Comparison of ENCODE assay signal across 14 cellular contexts in genomic region chr10:102342462-102342861, GRCh38. TPM values are rescaled to one million over a fixed set of nuclear protein-coding genes. Genes with fewer than 3 reads are reported as not detected.
DNase-seq lines count a peak whose midpoint lies in the region; ATAC-seq and TF ChIP-seq lines count a peak whose summit lies in the region.
"Had no signal": no experiment of that assay in that cellular context is flagged by ENCODE, and none has a peak within 500 bp of the region (broad histone marks: within the 10 kb centered on the region; RNA-seq: fewer than 3 reads in every experiment).

No MANE protein-coding gene starts in this region.

- intact Hi-C loops in spleen (cut with DNase I; ENCODE audit: low total_unique reads) = no loop called here

- H3F3A ChIP-seq in GM23338 (replicated peaks; ENCODE audit: low read depth) = no peaks in the 10 kb centered on the region; the same call in 1 of the 2 replicates

- H3K4me1 ChIP-seq in ACC112 (ENCODE audit: control insufficient read depth, insufficient read depth, low read length, unreplicated experiment) = peaks cover 32% of the 10 kb centered on the region
- H3K4me1 ChIP-seq in GM23338 (ENCODE audit: insufficient read depth) = peaks cover 8% of the 10 kb centered on the region
- H3K4me1 ChIP-seq in SJSA1 (replicated peaks) = peaks cover 21% of the 10 kb centered on the region
- peaks cover 0 to 15% (median 3%) of the 10 kb centered on the region in 6 donors for H3K4me1 ChIP-seq in spleen
- H3K4me1 ChIP-seq in Karpas-422 (ENCODE audit: low read length) = peaks cover 11% of the 10 kb centered on the region
- H3K4me1 ChIP-seq: sigmoid colon had no signal

- TF ChIP-seq CTCF in GM23338 (conservative IDR thresholded peaks at IDR 0.05; ENCODE audit: low read depth in 2 of 2) = no peak
- TF ChIP-seq CTCF in spleen (IDR thresholded peaks at IDR 0.05 in 8 of 11, conservative IDR thresholded peaks at IDR 0.05 in 3 of 11) = no peak

- H3K27me3 Mint-ChIP-seq in GM23338 (ENCODE audit: insufficient read depth, low read depth, poor library complexity) = peaks cover 66% of the 10 kb centered on the region
- no peaks in the 10 kb centered on the region for H3K27me3 Mint-ChIP-seq in activated CD8-positive, alpha-beta memory T cell treated with anti-CD3 and anti-CD28 coated beads, Interleukin-2, amount 10 ng/mL, durations not matched to agents 7 days and 5 days
- H3K27me3 Mint-ChIP-seq: activated naive CD8-positive, alpha-beta T cell had no signal

- H2AFZ ChIP-seq in ACC112 (ENCODE audit: low read length, unreplicated experiment) (no peak overlapping the region), GM23338 (no peak overlapping the region), Karpas-422 (ENCODE audit: low read length) (no peak overlapping the region)

- H3K9me3 Mint-ChIP-seq in GM23338 = no peaks in the 10 kb centered on the region
- no peaks in the 10 kb centered on the region for H3K9me3 Mint-ChIP-seq in activated CD8-positive, alpha-beta memory T cell treated with anti-CD3 and anti-CD28 coated beads, Interleukin-2, amount 10 ng/mL, durations not matched to agents 7 days and 5 days (ENCODE audit: low read depth)

- H3K9me3 ChIP-seq in SJSA1 (replicated peaks) = no peaks in the 10 kb centered on the region
- H3K9me3 ChIP-seq in spleen = no peaks in the 10 kb centered on the region
- no peaks in the 10 kb centered on the region for H3K9me3 ChIP-seq in Karpas-422 (ENCODE audit: low read length)
- H3K9me3 ChIP-seq: sigmoid colon had no signal

- H3K4me3 ChIP-seq in ACC112 (ENCODE audit: low read depth, low read length) = peak overlapping the region; percentile 39; the same call in 1 of the 2 replicates
- no peak overlapping the region for H3K4me3 ChIP-seq in GM23338
- H3K4me3 ChIP-seq in SJSA1 = no peak overlapping the region
- H3K4me3 ChIP-seq in spleen = no peak overlapping the region
- no peak overlapping the region for H3K4me3 ChIP-seq in Karpas-422 (ENCODE audit: low read length)
- H3K4me3 ChIP-seq: sigmoid colon had no signal

- H3K36me3 ChIP-seq in ACC112 (ENCODE audit: insufficient read depth, low read length) (peaks cover 7% of the 10 kb centered on the region; the same call in 1 of the 2 replicates), GM23338 (ENCODE audit: insufficient read depth) (no peaks in the 10 kb centered on the region), SJSA1 (peaks cover 29% of the 10 kb centered on the region), spleen (peaks cover 0 to 45% (median 21%) of the 10 kb centered on the region in 6 donors), Karpas-422 (ENCODE audit: insufficient read depth, low read length) (no peaks in the 10 kb centered on the region)

- H3K4me1 Mint-ChIP-seq in GM23338 = peaks cover 15% of the 10 kb centered on the region
- H3K4me1 Mint-ChIP-seq in activated CD8-positive, alpha-beta memory T cell treated with anti-CD3 and anti-CD28 coated beads, Interleukin-2, amount 10 ng/mL, durations not matched to agents 7 days and 5 days = peaks cover 7% of the 10 kb centered on the region

- H3K27ac Mint-ChIP-seq in GM23338 = no peak overlapping the region
- no peak overlapping the region for H3K27ac Mint-ChIP-seq in activated CD8-positive, alpha-beta memory T cell treated with anti-CD3 and anti-CD28 coated beads, Interleukin-2, amount 10 ng/mL, durations not matched to agents 7 days and 5 days

- H3K4me3 Mint-ChIP-seq in GM23338 = 0 out of 3 replicates have a peak overlapping the region, but pooled peaks have one; percentile 18
- no peak overlapping the region for H3K4me3 Mint-ChIP-seq in activated CD8-positive, alpha-beta memory T cell treated with anti-CD3 and anti-CD28 coated beads, Interleukin-2, amount 10 ng/mL, durations not matched to agents 7 days and 5 days
- H3K4me3 Mint-ChIP-seq: activated naive CD8-positive, alpha-beta T cell had no signal

- H3K27ac ChIP-seq in ACC112 (ENCODE audit: low read depth, low read length) = peak overlapping the region; percentile 87
- H3K27ac ChIP-seq in GM23338 (ENCODE audit: low read depth) = no peak overlapping the region
- peak overlapping the region; percentile 68 for H3K27ac ChIP-seq in SJSA1
- no peak overlapping the region for H3K27ac ChIP-seq in spleen
- no peak overlapping the region for H3K27ac ChIP-seq in Karpas-422 (ENCODE audit: low read length)
- H3K27ac ChIP-seq: C4-2B, sigmoid colon had no signal

- H4K20me1 ChIP-seq in GM23338 (replicated peaks; ENCODE audit: insufficient read depth) = peaks cover 69% of the 10 kb centered on the region
- H4K20me1 ChIP-seq in Karpas-422 (ENCODE audit: insufficient read depth, low read depth, low read length) = no peaks in the 10 kb centered on the region

- H3K79me2 ChIP-seq in ACC112 (ENCODE audit: control insufficient read depth, insufficient read depth, low read length, unreplicated experiment) = peaks cover 16% of the 10 kb centered on the region
- no peaks in the 10 kb centered on the region for H3K79me2 ChIP-seq in GM23338 (replicated peaks; ENCODE audit: insufficient read depth)
- no peaks in the 10 kb centered on the region for H3K79me2 ChIP-seq in Karpas-422 (ENCODE audit: low read length)

- no peak overlapping the region for H3K4me2 ChIP-seq in GM23338
- H3K4me2 ChIP-seq in Karpas-422 (ENCODE audit: low read depth, low read length, poor library complexity, severe bottlenecking) = no peak overlapping the region

- peak; percentile 99 for ATAC-seq in GM23338
- no peak for ATAC-seq in activated CD8-positive, alpha-beta memory T cell treated with anti-CD3 and anti-CD28 coated beads, Interleukin-2, amount 10 ng/mL, durations not matched to agents 7 days and 5 days

- H3K27me3 ChIP-seq in ACC112 (ENCODE audit: insufficient read depth, low read length) = no peaks in the 10 kb centered on the region
- H3K27me3 ChIP-seq in GM23338 (ENCODE audit: insufficient read depth) = peaks cover 80% of the 10 kb centered on the region
- no peaks in the 10 kb centered on the region for H3K27me3 ChIP-seq in SJSA1 (replicated peaks)
- H3K27me3 ChIP-seq in spleen (replicated peaks in 1 of 7) = no peaks in the 10 kb centered on the region
- no peaks in the 10 kb centered on the region for H3K27me3 ChIP-seq in Karpas-422 (ENCODE audit: low read length)
- H3K27me3 ChIP-seq: sigmoid colon had no signal

- no peak overlapping the region for H3K9ac ChIP-seq in Karpas-422 (ENCODE audit: low read length)

- no peak for TF ChIP-seq POLR2A in spleen (IDR thresholded peaks at IDR 0.05)

- peaks cover 12% of the 10 kb centered on the region; the same call in 2 of the 3 replicates for H3K36me3 Mint-ChIP-seq in GM23338 (ENCODE audit: low read depth)
- H3K36me3 Mint-ChIP-seq in activated CD8-positive, alpha-beta memory T cell treated with anti-CD3 and anti-CD28 coated beads, Interleukin-2, amount 10 ng/mL, durations not matched to agents 7 days and 5 days = peaks cover 8% of the 10 kb centered on the region
- H3K36me3 Mint-ChIP-seq: activated naive CD8-positive, alpha-beta T cell had no signal

- WGBS in spleen, 5 donors = 45 to 97% (median 85%) methylated on average over 2 of the region's 2 CpGs

- CTCF ChIA-PET in activated CD8-positive, alpha-beta memory T cell treated with anti-CD3 and anti-CD28 coated beads, Interleukin-2, amount 10 ng/mL, durations not matched to agents 7 days and 5 days (lab: Charles Lee) = interaction anchor here (2.2 to 2.5 kb wide), 2 partner anchors 8 to 112 kb away, joined by 15 to 28 read pairs; no protein-coding TSS in a partner anchor

- H3K9me2 ChIP-seq in GM23338 (ENCODE audit: insufficient read depth) (no peaks in the 10 kb centered on the region), Karpas-422 (replicated peaks; ENCODE audit: insufficient read depth, low read length) (no peaks in the 10 kb centered on the region)

- DNase-seq in GM23338 (ENCODE audit: low spot score) (peak; percentile 96), SJSA1 (ENCODE audit: low read depth in 1 of 2, low spot score in 2 of 2) (peak in 1 of 2 experiments; percentile 11), iPS DF 19.7 (ENCODE audit: low read depth, low spot score) (peak; percentile 67), spleen (no peak), Karpas-422 (no peak)
- no peak for DNase-seq in stimulated activated CD4-positive, alpha-beta T cell treated with anti-CD3 and anti-CD28 coated beads, Interleukin-2, amount 100 ng/mL, for 48 hours
- DNase-seq in activated CD8-positive, alpha-beta memory T cell treated with anti-CD3 and anti-CD28 coated beads, Interleukin-2, amount 10 ng/mL, durations not matched to agents 7 days and 5 days = no peak
- DNase-seq: activated CD4-positive, alpha-beta T cell treated with anti-CD3 and anti-CD28 coated beads for 4 hours; effector CD4-positive, alpha-beta T cell; KBM-7; sigmoid colon had no signal

TF ChIP-seq in GM23338, 12 proteins besides CTCF, POLR2A, EP300 and RAD21:
- peak; percentile 93 for TF ChIP-seq NANOG (IDR thresholded peaks at IDR 0.05; ENCODE audit: borderline replicate concordance)
- TF ChIP-seq ZNF331 (CRISPR knock-in tag; IDR thresholded peaks at IDR 0.05; ENCODE audit: low read depth) = no peak
- TF ChIP-seq ETS1 (IDR thresholded peaks at IDR 0.05) = peak; percentile 47; the same call in 1 of the 2 replicates
- TF ChIP-seq POLR2AphosphoS5 (IDR thresholded peaks at IDR 0.05; ENCODE audit: low read depth) = peak; percentile 85
- 0 out of 2 replicates have a peak, but pooled peaks have one; percentile 7 for TF ChIP-seq CREB1 (CRISPR knock-in tag; IDR thresholded peaks at IDR 0.05; ENCODE audit: low read depth)
- TF ChIP-seq EZH2phosphoT487 (IDR thresholded peaks at IDR 0.05; ENCODE audit: unreplicated experiment) = no peak
TF ChIP-seq in GM23338: peak in this region for 4.

RNA-seq across cellular contexts. Expression of gene NFKB2, which starts 53.0 kb away (rescaled TPM):
- total RNA-seq in GM23338 (2014; rRNA removed; shearing (Covaris generic)) = 19.0 and 29.4 TPM in 2 replicates
- polyA plus RNA-seq in GM23338 (2016; fragmentation: Nextera tagmentation; extraction: Ambion mirVana) = 6.8 and 8.1 TPM in 2 replicates
- 28.8 and 37.2 TPM in 2 replicates for total RNA-seq in SJSA1 (2014; rRNA removed; shearing (Covaris generic))
- total RNA-seq in spleen = 100 to 1,000 TPM in 3 of 7 donors, 10 to 100 TPM in 4; 51.6 to 161 (median 75.2) TPM
- 10 to 100 TPM; 34.7 to 55.2 (median 51.9) TPM for polyA plus RNA-seq in spleen
- 100 to 1,000 TPM in 1 of 2 experiments, 10 to 100 TPM in 1; 78.1 to 199 TPM for total RNA-seq in activated CD8-positive, alpha-beta memory T cell treated with anti-CD3 and anti-CD28 coated beads, Interleukin-2, amount 10 ng/mL, durations not matched to agents 7 days and 5 days
- 3.1 and 7.4 TPM in 2 replicates for total RNA-seq in Karpas-422 (2014; rRNA removed; shearing (Covaris generic); ENCODE audit: low replicate concordance)

Comparison
In these comparisons a context has a peak if more than half of its experiments do, and no peak if none do; other contexts are left out.
1. H3K27ac ChIP-seq: peak in ACC112 (single experiment) and SJSA1 (single experiment); none in GM23338 (single experiment), spleen (0 of 8) and Karpas-422 (single experiment).
2. DNase-seq: peak in GM23338 (single experiment) and iPS DF 19.7 (single experiment); none in spleen (single experiment), stimulated activated CD4-positive, alpha-beta T cell treated with anti-CD3 and anti-CD28 coated beads, Interleukin-2, amount 100 ng/mL, for 48 hours (0 of 2), activated CD8-positive, alpha-beta memory T cell treated with anti-CD3 and anti-CD28 coated beads, Interleukin-2, amount 10 ng/mL, durations not matched to agents 7 days and 5 days (single experiment) and Karpas-422 (single experiment).